In the genomic region with DNA sequence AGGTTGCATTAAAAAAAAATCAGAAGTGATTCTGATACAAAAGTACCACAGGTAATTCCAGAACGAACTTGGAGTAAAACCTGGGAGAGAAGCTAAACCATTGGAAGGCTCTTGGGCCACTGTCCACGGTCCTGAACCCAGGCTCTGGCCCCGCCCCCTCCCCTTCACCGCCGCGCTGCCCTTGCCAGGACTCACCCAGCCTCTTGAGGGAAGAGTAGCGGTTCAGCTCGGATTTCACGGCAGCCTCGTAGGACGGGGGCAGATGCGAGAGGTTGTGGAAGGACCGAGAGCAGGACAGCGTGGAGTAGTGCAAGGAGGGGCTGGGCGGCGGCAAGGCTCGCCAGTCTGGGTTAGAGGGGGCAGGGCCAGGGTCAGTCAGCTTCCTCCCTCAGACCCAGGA, we compare ENCODE assay signal across 8 cellular contexts. TPM values are rescaled to one million over a fixed set of nuclear protein-coding genes. Genes with fewer than 3 reads are reported as not detected.
DNase-seq lines count a peak whose midpoint lies in the region; ATAC-seq, FAIRE-seq and TF ChIP-seq lines count a peak whose summit lies in the region.

No MANE protein-coding gene starts in this region.

- intact Hi-C loops in right lobe of liver (cut with DNase I) = no loop called here

- H3K36me3 ChIP-seq in astrocyte (ENCODE audit: insufficient read depth, low read length) = no peaks in the 10 kb centered on the region
- no peaks in the 10 kb centered on the region for H3K36me3 ChIP-seq in right lobe of liver

- no peaks in the 10 kb centered on the region for H3K79me2 ChIP-seq in astrocyte (ENCODE audit: insufficient read depth, low read length)

- H2AFZ ChIP-seq in astrocyte (ENCODE audit: low read depth, low read length) = no peak overlapping the region

- DNase-seq in GM03348 (ENCODE audit: low spot score) = peak; percentile 79
- peak; percentile 39 for DNase-seq in NCI-H1048 (lab: John Stamatoyannopoulos, UW)
- peak; percentile 31 for DNase-seq in astrocyte (ENCODE audit: low read depth)
- DNase-seq in right lobe of liver = no peak
- DNase-seq in cerebellum (ENCODE audit: low spot score) = no peak
- no peak for DNase-seq in stimulated activated CD4-positive, alpha-beta T cell treated with anti-CD3 and anti-CD28 coated beads, Interleukin-4, amount 100 ng/mL, for 24 hours
- no peak for DNase-seq in NAMALWA (ENCODE audit: low spot score)
- no peak for DNase-seq in effector memory CD8-positive, alpha-beta T cell

- no peak overlapping the region for H3K9ac ChIP-seq in astrocyte (ENCODE audit: low read length)

- no peak for TF ChIP-seq CTCF in astrocyte (IDR thresholded peaks at IDR 0.05; ENCODE audit: insufficient read depth, low read depth, low read length)
- no peak for TF ChIP-seq CTCF in right lobe of liver (IDR thresholded peaks at IDR 0.05)

- 7% methylated on average over 3 of the region's 17 CpGs for WGBS in right lobe of liver (ENCODE audit: insufficient coverage, low coverage, low lambda C conversion rate, missing lambda C conversion rate)

- peaks cover 35% of the 10 kb centered on the region for H3K27me3 ChIP-seq in astrocyte (ENCODE audit: insufficient read depth, low read length)
- H3K27me3 ChIP-seq in right lobe of liver = peaks cover 0 to 11% of the 10 kb centered on the region in 2 donors

- ATAC-seq in right lobe of liver = peak; percentile 63 to 87 (median 77)
- no peak for ATAC-seq in effector memory CD8-positive, alpha-beta T cell (replicated peaks)

- H3K4me3 ChIP-seq in astrocyte (ENCODE audit: insufficient read depth, low read depth, low read length) (no peak overlapping the region), right lobe of liver (no peak overlapping the region)

- H3K27ac Mint-ChIP-seq in astrocyte (ENCODE audit: unreplicated experiment) = no peak overlapping the region
- no peak overlapping the region for H3K27ac Mint-ChIP-seq in effector memory CD8-positive, alpha-beta T cell

- no peak overlapping the region for H3K4me2 ChIP-seq in astrocyte (ENCODE audit: low read length)

- H3K4me1 ChIP-seq in astrocyte (ENCODE audit: insufficient read depth, low read length) (no peaks in the 10 kb centered on the region), right lobe of liver (no peaks in the 10 kb centered on the region)

- peaks cover 45% of the 10 kb centered on the region for H3K27me3 Mint-ChIP-seq in astrocyte (ENCODE audit: low read depth, unreplicated experiment)
- peaks cover 47 to 63% of the 10 kb centered on the region in 2 donors for H3K27me3 Mint-ChIP-seq in effector memory CD8-positive, alpha-beta T cell

- H3K9me3 ChIP-seq in astrocyte (ENCODE audit: insufficient read depth, low read depth, low read length) (peaks cover 8% of the 10 kb centered on the region), right lobe of liver (no peaks in the 10 kb centered on the region)

- no peak for FAIRE-seq in astrocyte (lab: Jason Lieb, UNC)

- TF ChIP-seq POLR2A in right lobe of liver (IDR thresholded peaks at IDR 0.05) = no peak

- H3K4me3 Mint-ChIP-seq in astrocyte (ENCODE audit: unreplicated experiment) = peak overlapping the region; percentile 45
- H3K4me3 Mint-ChIP-seq in effector memory CD8-positive, alpha-beta T cell = no peak overlapping the region

- no peaks in the 10 kb centered on the region for H3K36me3 Mint-ChIP-seq in astrocyte (ENCODE audit: low read depth, unreplicated experiment)
- H3K36me3 Mint-ChIP-seq in effector memory CD8-positive, alpha-beta T cell (ENCODE audit: insufficient read depth) = peaks cover 3% of the 10 kb centered on the region

- no peaks in the 10 kb centered on the region for H3K4me1 Mint-ChIP-seq in astrocyte (ENCODE audit: low read depth, unreplicated experiment)
- H3K4me1 Mint-ChIP-seq in effector memory CD8-positive, alpha-beta T cell (ENCODE audit: low read depth in 2 of 2) = peaks cover 11 to 16% of the 10 kb centered on the region in 2 donors

- peaks cover 10% of the 10 kb centered on the region for H3K9me3 Mint-ChIP-seq in astrocyte (ENCODE audit: unreplicated experiment)
- no peaks in the 10 kb centered on the region for H3K9me3 Mint-ChIP-seq in effector memory CD8-positive, alpha-beta T cell

- H4K20me1 ChIP-seq in astrocyte (ENCODE audit: insufficient read depth, low read length) = no peaks in the 10 kb centered on the region

- H3K27ac ChIP-seq in astrocyte (ENCODE audit: low read depth, low read length) (no peak overlapping the region), right lobe of liver (no peak overlapping the region)

RNA-seq across cellular contexts. Expression of a gene that starts 5.7 kb away (rescaled TPM):
- total RNA-seq in astrocyte (0.09 TPM in 1 of 2 replicates, not detected in the other), right lobe of liver (under 1 TPM in 1 of 6 experiments, not detected in 5; 0.04 TPM), cerebellum (2.6 TPM)

RNA-seq across cellular contexts. Expression of a gene that starts 24.0 kb away (rescaled TPM):
- total RNA-seq in astrocyte (58.8 and 61.6 TPM in 2 replicates), right lobe of liver (100 to 1,000 TPM in 3 of 6 experiments, 10 to 100 TPM in 3; 69.4 to 222 (median 100) TPM), cerebellum (14.0 TPM)

RNA-seq across cellular contexts. Expression of a gene that starts 27.1 kb away (rescaled TPM):
- not detected in 2 replicates for total RNA-seq in astrocyte
- total RNA-seq in right lobe of liver = not detected
- not detected for total RNA-seq in cerebellum

RNA-seq across cellular contexts. Expression of a gene that starts 29.8 kb away (rescaled TPM):
- total RNA-seq in astrocyte = 107 and 116 TPM in 2 replicates
- total RNA-seq in right lobe of liver = 10 to 100 TPM in 3 of 6 experiments, 1 to 10 TPM in 3; 4.3 to 16.4 (median 9.1) TPM
- 38.6 TPM for total RNA-seq in cerebellum

RNA-seq across cellular contexts. Expression of a gene that starts 39.0 kb away (rescaled TPM):
- total RNA-seq in astrocyte (9.9 and 11.9 TPM in 2 replicates), right lobe of liver (1 to 10 TPM; 3.4 to 9.2 (median 4.4) TPM), cerebellum (0.91 TPM)

Comparison
In these comparisons a context has a peak if more than half of its experiments do, and no peak if none do; other contexts are left out.
1. DNase-seq: peak in GM03348 (single experiment), NCI-H1048 (single experiment) and astrocyte (single experiment); none in right lobe of liver (0 of 3), cerebellum (single experiment), stimulated activated CD4-positive, alpha-beta T cell treated with anti-CD3 and anti-CD28 coated beads, Interleukin-4, amount 100 ng/mL, for 24 hours (single experiment), NAMALWA (single experiment) and effector memory CD8-positive, alpha-beta T cell (0 of 3).